ENCODE assay signal across 1 cellular context in the genomic region with DNA sequence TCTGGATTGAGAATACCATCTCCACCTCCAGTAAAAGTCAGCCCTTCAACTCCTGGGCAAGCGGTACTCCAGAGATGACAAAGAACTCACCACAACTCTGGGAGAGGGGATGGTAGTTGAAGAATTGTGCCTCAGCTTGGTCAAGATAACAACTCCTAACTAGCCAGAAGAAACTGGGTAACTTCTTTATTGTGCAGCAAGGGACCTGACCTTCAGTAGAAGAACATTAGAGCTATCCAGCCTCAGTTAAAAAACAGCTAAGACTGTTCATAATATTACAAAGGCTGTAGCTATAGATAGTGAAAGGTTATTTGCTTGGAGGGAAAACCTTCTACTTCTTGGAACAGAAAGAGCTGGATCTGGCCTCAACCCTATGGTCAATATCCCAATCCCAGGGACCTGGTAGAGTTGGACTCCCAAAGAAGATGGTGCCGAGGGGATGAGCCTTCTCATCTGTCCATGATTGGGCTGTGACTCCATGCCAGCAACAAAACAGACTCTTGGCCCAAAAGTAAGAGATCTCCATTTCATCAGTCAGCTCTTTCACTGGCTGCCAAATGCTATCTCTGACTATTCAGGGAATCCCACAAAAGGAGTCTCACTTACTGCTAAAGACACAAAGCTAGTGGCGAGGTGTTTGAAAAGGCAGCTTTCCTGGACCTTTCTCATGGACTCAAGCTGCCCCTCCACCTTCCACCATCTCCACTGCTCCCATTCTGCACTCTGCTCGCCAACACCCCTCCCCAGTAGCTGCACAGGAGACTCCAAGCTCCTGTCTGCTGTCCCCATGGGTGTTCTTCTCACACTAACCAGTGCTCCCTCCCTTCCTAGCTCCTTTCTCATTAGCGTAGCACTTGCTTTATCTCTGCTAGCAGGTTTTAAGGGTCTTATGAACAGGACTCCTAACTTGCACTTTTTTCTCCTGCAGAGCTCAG.
A peak's percentile ranks its signal among the peaks of the same experiment; 100 is the strongest.
TF ChIP-seq lines count a peak whose summit lies in the region.

No MANE protein-coding gene starts in this region.

TF ChIP-seq in K562, 482 proteins besides CTCF, POLR2A, EP300 and RAD21 (continued from another document and continues in another):
- TF ChIP-seq, protein P1, sequence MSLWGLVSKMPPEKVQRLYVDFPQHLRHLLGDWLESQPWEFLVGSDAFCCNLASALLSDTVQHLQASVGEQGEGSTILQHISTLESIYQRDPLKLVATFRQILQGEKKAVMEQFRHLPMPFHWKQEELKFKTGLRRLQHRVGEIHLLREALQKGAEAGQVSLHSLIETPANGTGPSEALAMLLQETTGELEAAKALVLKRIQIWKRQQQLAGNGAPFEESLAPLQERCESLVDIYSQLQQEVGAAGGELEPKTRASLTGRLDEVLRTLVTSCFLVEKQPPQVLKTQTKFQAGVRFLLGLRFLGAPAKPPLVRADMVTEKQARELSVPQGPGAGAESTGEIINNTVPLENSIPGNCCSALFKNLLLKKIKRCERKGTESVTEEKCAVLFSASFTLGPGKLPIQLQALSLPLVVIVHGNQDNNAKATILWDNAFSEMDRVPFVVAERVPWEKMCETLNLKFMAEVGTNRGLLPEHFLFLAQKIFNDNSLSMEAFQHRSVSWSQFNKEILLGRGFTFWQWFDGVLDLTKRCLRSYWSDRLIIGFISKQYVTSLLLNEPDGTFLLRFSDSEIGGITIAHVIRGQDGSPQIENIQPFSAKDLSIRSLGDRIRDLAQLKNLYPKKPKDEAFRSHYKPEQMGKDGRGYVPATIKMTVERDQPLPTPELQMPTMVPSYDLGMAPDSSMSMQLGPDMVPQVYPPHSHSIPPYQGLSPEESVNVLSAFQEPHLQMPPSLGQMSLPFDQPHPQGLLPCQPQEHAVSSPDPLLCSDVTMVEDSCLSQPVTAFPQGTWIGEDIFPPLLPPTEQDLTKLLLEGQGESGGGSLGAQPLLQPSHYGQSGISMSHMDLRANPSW (CRISPR knock-in tag; IDR thresholded peaks at IDR 0.05), result no peak
- TF ChIP-seq ZNF431 (CRISPR knock-in tag; IDR thresholded peaks at IDR 0.05), result peak; percentile 49; the same call in 1 of the 2 replicates
- no peak for TF ChIP-seq TAF1 (IDR thresholded peaks at IDR 0.05; ENCODE audit: control insufficient read depth, extremely low read depth, insufficient read depth, low read length, severe bottlenecking)
- TF ChIP-seq HEY1 (CRISPR knock-in tag; IDR thresholded peaks at IDR 0.05; ENCODE audit: borderline replicate concordance), result peak; percentile 49; the same call in 1 of the 2 replicates
- TF ChIP-seq ZNF347 (CRISPR knock-in tag; IDR thresholded peaks at IDR 0.05; ENCODE audit: low read depth), result no peak
- TF ChIP-seq ZBTB33 (CRISPR knock-in tag; IDR thresholded peaks at IDR 0.05), result no peak
- TF ChIP-seq ELK3 (CRISPR knock-in tag; IDR thresholded peaks at IDR 0.05), result peak; percentile 86; the same call in 1 of the 2 replicates
- peak; percentile 100 for TF ChIP-seq PML (IDR thresholded peaks at IDR 0.05; ENCODE audit: low read length)
- no peak for TF ChIP-seq ZNF282 (CRISPR knock-in tag; IDR thresholded peaks at IDR 0.05)
- no peak for TF ChIP-seq ZNF668 (CRISPR knock-in tag; IDR thresholded peaks at IDR 0.05)
- TF ChIP-seq, protein P2, sequence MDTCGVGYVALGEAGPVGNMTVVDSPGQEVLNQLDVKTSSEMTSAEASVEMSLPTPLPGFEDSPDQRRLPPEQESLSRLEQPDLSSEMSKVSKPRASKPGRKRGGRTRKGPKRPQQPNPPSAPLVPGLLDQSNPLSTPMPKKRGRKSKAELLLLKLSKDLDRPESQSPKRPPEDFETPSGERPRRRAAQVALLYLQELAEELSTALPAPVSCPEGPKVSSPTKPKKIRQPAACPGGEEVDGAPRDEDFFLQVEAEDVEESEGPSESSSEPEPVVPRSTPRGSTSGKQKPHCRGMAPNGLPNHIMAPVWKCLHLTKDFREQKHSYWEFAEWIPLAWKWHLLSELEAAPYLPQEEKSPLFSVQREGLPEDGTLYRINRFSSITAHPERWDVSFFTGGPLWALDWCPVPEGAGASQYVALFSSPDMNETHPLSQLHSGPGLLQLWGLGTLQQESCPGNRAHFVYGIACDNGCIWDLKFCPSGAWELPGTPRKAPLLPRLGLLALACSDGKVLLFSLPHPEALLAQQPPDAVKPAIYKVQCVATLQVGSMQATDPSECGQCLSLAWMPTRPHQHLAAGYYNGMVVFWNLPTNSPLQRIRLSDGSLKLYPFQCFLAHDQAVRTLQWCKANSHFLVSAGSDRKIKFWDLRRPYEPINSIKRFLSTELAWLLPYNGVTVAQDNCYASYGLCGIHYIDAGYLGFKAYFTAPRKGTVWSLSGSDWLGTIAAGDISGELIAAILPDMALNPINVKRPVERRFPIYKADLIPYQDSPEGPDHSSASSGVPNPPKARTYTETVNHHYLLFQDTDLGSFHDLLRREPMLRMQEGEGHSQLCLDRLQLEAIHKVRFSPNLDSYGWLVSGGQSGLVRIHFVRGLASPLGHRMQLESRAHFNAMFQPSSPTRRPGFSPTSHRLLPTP (IDR thresholded peaks at IDR 0.05; ENCODE audit: borderline replicate concordance, extremely low read depth, insufficient read length), result no peak
- TF ChIP-seq ZNF263 (CRISPR knock-in tag; IDR thresholded peaks at IDR 0.05; ENCODE audit: borderline replicate concordance), result no peak
- no peak for TF ChIP-seq SIX5 (IDR thresholded peaks at IDR 0.05; ENCODE audit: borderline replicate concordance in 1 of 2, insufficient read depth in 1 of 2, low read depth in 1 of 2, low read length in 2 of 2)
- TF ChIP-seq LARP7 (IDR thresholded peaks at IDR 0.05), result no peak
- no peak for TF ChIP-seq ZNF274 (IDR thresholded peaks at IDR 0.05; ENCODE audit: borderline replicate concordance, low read depth, low read length)
- no peak for TF ChIP-seq E2F3 (CRISPR knock-in tag; IDR thresholded peaks at IDR 0.05)
- no peak for TF ChIP-seq PHTF2 (CRISPR knock-in tag; IDR thresholded peaks at IDR 0.05)
- TF ChIP-seq ZNF212 (CRISPR knock-in tag; IDR thresholded peaks at IDR 0.05), result peak; percentile 92; the same call in 1 of the 2 replicates
- no peak for TF ChIP-seq SAFB2 (IDR thresholded peaks at IDR 0.05; ENCODE audit: borderline replicate concordance, low read depth, low read length, severe bottlenecking)
- peak in 1 of 2 experiments; percentile 95; a peak in 2 of 4 replicates for TF ChIP-seq NONO (IDR thresholded peaks at IDR 0.05; ENCODE audit: low read depth in 2 of 2, low read length in 1 of 2)
- peak; percentile 70; the same call in 1 of the 2 replicates for TF ChIP-seq POLR2G (IDR thresholded peaks at IDR 0.05; ENCODE audit: low read depth, low read length)
- TF ChIP-seq ZNF23 (CRISPR knock-in tag; IDR thresholded peaks at IDR 0.05), result no peak
- TF ChIP-seq RB1 (IDR thresholded peaks at IDR 0.05; ENCODE audit: low read depth), result no peak
- TF ChIP-seq KLF13 (tag; IDR thresholded peaks at IDR 0.05; ENCODE audit: borderline replicate concordance, low read depth), result no peak
- peak; percentile 96 for TF ChIP-seq HOXB6 (CRISPR knock-in tag; IDR thresholded peaks at IDR 0.05; ENCODE audit: borderline replicate concordance)
- TF ChIP-seq, protein P3, sequence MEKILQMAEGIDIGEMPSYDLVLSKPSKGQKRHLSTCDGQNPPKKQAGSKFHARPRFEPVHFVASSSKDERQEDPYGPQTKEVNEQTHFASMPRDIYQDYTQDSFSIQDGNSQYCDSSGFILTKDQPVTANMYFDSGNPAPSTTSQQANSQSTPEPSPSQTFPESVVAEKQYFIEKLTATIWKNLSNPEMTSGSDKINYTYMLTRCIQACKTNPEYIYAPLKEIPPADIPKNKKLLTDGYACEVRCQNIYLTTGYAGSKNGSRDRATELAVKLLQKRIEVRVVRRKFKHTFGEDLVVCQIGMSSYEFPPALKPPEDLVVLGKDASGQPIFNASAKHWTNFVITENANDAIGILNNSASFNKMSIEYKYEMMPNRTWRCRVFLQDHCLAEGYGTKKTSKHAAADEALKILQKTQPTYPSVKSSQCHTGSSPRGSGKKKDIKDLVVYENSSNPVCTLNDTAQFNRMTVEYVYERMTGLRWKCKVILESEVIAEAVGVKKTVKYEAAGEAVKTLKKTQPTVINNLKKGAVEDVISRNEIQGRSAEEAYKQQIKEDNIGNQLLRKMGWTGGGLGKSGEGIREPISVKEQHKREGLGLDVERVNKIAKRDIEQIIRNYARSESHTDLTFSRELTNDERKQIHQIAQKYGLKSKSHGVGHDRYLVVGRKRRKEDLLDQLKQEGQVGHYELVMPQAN (IDR thresholded peaks at IDR 0.05; ENCODE audit: borderline replicate concordance), result no peak
- TF ChIP-seq SREBF1 (IDR thresholded peaks at IDR 0.05; ENCODE audit: borderline replicate concordance, low read depth, low read length), result no peak
- TF ChIP-seq POLR3G (IDR thresholded peaks at IDR 0.05; ENCODE audit: extremely low read depth, insufficient read length, insufficient replicate concordance), result no peak
- no peak for TF ChIP-seq STAG1 (CRISPR knock-in tag; IDR thresholded peaks at IDR 0.05; ENCODE audit: borderline replicate concordance)
- TF ChIP-seq IRF2 (CRISPR knock-in tag; IDR thresholded peaks at IDR 0.05), result no peak
- no peak for TF ChIP-seq POLR3A (IDR thresholded peaks at IDR 0.05; ENCODE audit: borderline replicate concordance, extremely low read depth, insufficient read depth, insufficient read length)
- peak; percentile 75 for TF ChIP-seq RBFOX2 (IDR thresholded peaks at IDR 0.05; ENCODE audit: low read depth, low read length)
- TF ChIP-seq ZNF655 (CRISPR knock-in tag; IDR thresholded peaks at IDR 0.05), result 0 out of 2 replicates have a peak, but pooled peaks have one; percentile 66
- TF ChIP-seq ZNF217 (CRISPR knock-in tag; IDR thresholded peaks at IDR 0.05), result no peak
- TF ChIP-seq ZFPM2 (CRISPR knock-in tag; IDR thresholded peaks at IDR 0.05), result peak; percentile 95
